ENCODE assay signal across 1 cellular context in genomic region chr17:69450857-69451410, GRCh38.
TF ChIP-seq lines count a peak whose summit lies in the region.

No MANE protein-coding gene starts in this region.

TF ChIP-seq in GM23338, 12 proteins besides CTCF, POLR2A, EP300 and RAD21 (continued from another document):
- TF ChIP-seq ZNF462 (CRISPR knock-in tag; IDR thresholded peaks at IDR 0.05) (no peak), ETS1 (IDR thresholded peaks at IDR 0.05) (no peak), STAT1 (IDR thresholded peaks at IDR 0.05; ENCODE audit: unreplicated experiment) (no peak), ZNF331 (CRISPR knock-in tag; IDR thresholded peaks at IDR 0.05; ENCODE audit: low read depth) (no peak), EZH2 (IDR thresholded peaks at IDR 0.05; ENCODE audit: low read depth, unreplicated experiment) (no peak), REST (IDR thresholded peaks at IDR 0.05; ENCODE audit: unreplicated experiment) (no peak)
